14 cellular contexts compared by ENCODE assay signal in the genomic region with DNA sequence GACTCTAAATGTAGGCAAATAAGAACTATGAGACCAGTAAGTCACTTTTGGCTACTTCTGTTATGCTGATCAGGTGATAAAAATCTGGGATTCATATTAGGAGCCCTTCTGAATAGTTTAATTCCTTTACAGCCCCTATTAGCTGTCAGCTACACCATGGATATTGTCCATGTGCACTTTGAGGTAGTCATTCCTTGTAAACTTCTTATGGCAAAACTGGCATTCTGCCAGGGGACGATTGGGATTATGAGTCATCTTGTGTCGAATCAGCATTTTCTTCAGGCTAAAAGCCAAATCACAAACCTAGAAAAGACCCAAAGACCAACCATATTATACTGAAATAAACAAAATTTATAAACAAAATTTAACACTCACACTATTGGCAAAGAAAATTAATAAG.
DNase-seq lines count a peak whose midpoint lies in the region; ATAC-seq, FAIRE-seq and TF ChIP-seq lines count a peak whose summit lies in the region.
"Had no signal": no experiment of that assay in that cellular context is flagged by ENCODE, and none has a peak within 500 bp of the region (broad histone marks: within the 10 kb centered on the region; RNA-seq: fewer than 3 reads in every experiment).

No MANE protein-coding gene starts in this region.

- H3K27me3 ChIP-seq in IMR-90 (ENCODE audit: control insufficient read depth, insufficient read depth, low read length): no peaks in the 10 kb centered on the region
- no peaks in the 10 kb centered on the region for H3K27me3 ChIP-seq in K562 (ENCODE audit: control insufficient read depth in 2 of 2, insufficient read depth in 2 of 2, low read length in 2 of 2)
- H3K27me3 ChIP-seq in tibial artery: no peaks in the 10 kb centered on the region
- H3K27me3 ChIP-seq: upper lobe of right lung had no signal

- H4K20me1 ChIP-seq in IMR-90 (ENCODE audit: insufficient read depth, low read length): no peaks in the 10 kb centered on the region
- H4K20me1 ChIP-seq in K562 (replicated peaks; ENCODE audit: control insufficient read depth, insufficient read depth, low read length): no peaks in the 10 kb centered on the region

- no peaks in the 10 kb centered on the region for H3K79me1 ChIP-seq in IMR-90 (ENCODE audit: low read depth in 1 of 2, low read length in 2 of 2)

- CTCF ChIA-PET in IMR-90 (lab: Yijun Ruan, JAX): no interaction called here
- CTCF ChIA-PET in K562 (lab: Yijun Ruan, JAX; ENCODE audit: low intra/inter-chr PET ratio): no interaction called here

- TF ChIP-seq RAD21 in IMR-90 (IDR thresholded peaks at IDR 0.05; ENCODE audit: low read length): no peak
- no peak for TF ChIP-seq RAD21 in K562 (CRISPR knock-in tag; conservative IDR thresholded peaks at IDR 0.05 in 1 of 2, IDR thresholded peaks at IDR 0.05 in 1 of 2)

- no peak for TF ChIP-seq EP300 in K562 (IDR thresholded peaks at IDR 0.05; ENCODE audit: low read length)

- TF ChIP-seq POLR2A in IMR-90 (IDR thresholded peaks at IDR 0.05; ENCODE audit: low read depth, low read length): no peak
- TF ChIP-seq POLR2A in K562 (conservative IDR thresholded peaks at IDR 0.05): no peak

- no peak overlapping the region for H3K4me2 ChIP-seq in IMR-90 (ENCODE audit: low read depth, low read length)
- no peak overlapping the region for H3K4me2 ChIP-seq in K562 (ENCODE audit: insufficient read depth, low read length)
- H3K4me2 ChIP-seq: KMS-11 had no signal

- no peaks in the 10 kb centered on the region for H3K9me3 Mint-ChIP-seq in chondrocyte (ENCODE audit: low read depth)
- H3K9me3 Mint-ChIP-seq: activated CD4-positive, alpha-beta T cell treated with anti-CD3 and anti-CD28 coated beads, Interleukin-2, amount 10 ng/mL, durations not matched to agents 7 days and 5 days; activated naive CD4-positive, alpha-beta T cell treated with anti-CD3 and anti-CD28 coated beads, Interleukin-2, amount 50 U/mL, for 72 hours; CD14-positive monocyte had no signal

- H3K9me1 ChIP-seq in IMR-90 (ENCODE audit: insufficient read depth, low read length) (no peaks in the 10 kb centered on the region; the same call in 1 of the 2 replicates), K562 (ENCODE audit: control insufficient read depth, insufficient read depth, low read length) (no peaks in the 10 kb centered on the region)

- H2AK5ac ChIP-seq in IMR-90 (ENCODE audit: low read depth, low read length): no peak overlapping the region

- H3K18ac ChIP-seq in IMR-90 (ENCODE audit: low read depth, low read length): no peak overlapping the region

- no peak overlapping the region for H3K4me3 Mint-ChIP-seq in chondrocyte (ENCODE audit: unreplicated experiment)
- H3K4me3 Mint-ChIP-seq: activated CD4-positive, alpha-beta T cell treated with anti-CD3 and anti-CD28 coated beads, Interleukin-2, amount 10 ng/mL, durations not matched to agents 7 days and 5 days; CD14-positive monocyte had no signal

- H4K91ac ChIP-seq in IMR-90 (ENCODE audit: insufficient read depth, low read depth, low read length): no peak overlapping the region

- intact Hi-C loops in IMR-90 (cut with micrococcal nuclease) (no loop called here), K562 (cut with micrococcal nuclease) (no loop called here), left colon (cut with DNase I, micrococcal nuclease) (no loop called here), tibial artery (cut with DNase I; ENCODE audit: low total_unique reads) (no loop called here)

- H3K4me3 ChIP-seq in IMR-90 (ENCODE audit: insufficient read depth, low read depth, low read length) (no peak overlapping the region), K562 (no peak overlapping the region), tibial artery (no peak overlapping the region)
- H3K4me3 ChIP-seq: prostate gland, upper lobe of right lung had no signal

- H3K36me3 ChIP-seq in IMR-90 (ENCODE audit: control insufficient read depth, insufficient read depth, low read length) (no peaks in the 10 kb centered on the region), K562 (ENCODE audit: control insufficient read depth, insufficient read depth, low read length) (no peaks in the 10 kb centered on the region; the same call in 2 of the 3 replicates), tibial artery (no peaks in the 10 kb centered on the region)
- H3K36me3 ChIP-seq: prostate gland, upper lobe of right lung had no signal

- no peak overlapping the region for H2AFZ ChIP-seq in IMR-90 (replicated peaks; ENCODE audit: low read length, poor library complexity)
- H2AFZ ChIP-seq in K562 (ENCODE audit: low read depth, low read length): no peak overlapping the region

- no peak overlapping the region for H4K8ac ChIP-seq in IMR-90 (ENCODE audit: low read depth in 2 of 2, low read length in 2 of 2)

- no peak overlapping the region for H2BK5ac ChIP-seq in IMR-90 (ENCODE audit: low read depth, low read length, poor library complexity, severe bottlenecking)

- H3K23ac ChIP-seq in IMR-90 (ENCODE audit: low read depth, low read length): no peak overlapping the region

- H3K27ac Mint-ChIP-seq in chondrocyte (ENCODE audit: unreplicated experiment): no peak overlapping the region
- H3K27ac Mint-ChIP-seq: activated CD4-positive, alpha-beta T cell treated with anti-CD3 and anti-CD28 coated beads, Interleukin-2, amount 10 ng/mL, durations not matched to agents 7 days and 5 days; activated naive CD4-positive, alpha-beta T cell treated with anti-CD3 and anti-CD28 coated beads, Interleukin-2, amount 50 U/mL, for 72 hours; CD14-positive monocyte had no signal

- no peak overlapping the region for H3K4ac ChIP-seq in IMR-90 (ENCODE audit: low read depth, low read length)

- no peak overlapping the region for H2BK15ac ChIP-seq in IMR-90 (ENCODE audit: low read depth, low read length)

- H3K9ac ChIP-seq in IMR-90 (ENCODE audit: low read depth, low read length) (no peak overlapping the region), K562 (ENCODE audit: insufficient read depth in 1 of 2, low read depth in 2 of 2, low read length in 2 of 2) (no peak overlapping the region)
- H3K9ac ChIP-seq: KMS-11 had no signal

- H3K79me2 ChIP-seq in K562 (ENCODE audit: control insufficient read depth, insufficient read depth, low read length): no peaks in the 10 kb centered on the region

- FAIRE-seq in K562 (lab: Jason Lieb, UNC): no peak

- H3K4me1 ChIP-seq in IMR-90 (ENCODE audit: control insufficient read depth, insufficient read depth, low read length) (no peaks in the 10 kb centered on the region; the same call in 1 of the 2 replicates), K562 (replicated peaks in 1 of 2; ENCODE audit: control insufficient read depth in 2 of 2, insufficient read depth in 2 of 2, low read length in 2 of 2) (no peaks in the 10 kb centered on the region), tibial artery (no peaks in the 10 kb centered on the region)
- H3K4me1 ChIP-seq: prostate gland, upper lobe of right lung had no signal

- H3K4me1 Mint-ChIP-seq in chondrocyte (ENCODE audit: low read depth): peaks cover 40% of the 10 kb centered on the region
- H3K4me1 Mint-ChIP-seq: activated CD4-positive, alpha-beta T cell treated with anti-CD3 and anti-CD28 coated beads, Interleukin-2, amount 10 ng/mL, durations not matched to agents 7 days and 5 days; CD14-positive monocyte had no signal

- in situ Hi-C loops in IMR-90 (cut with MboI; ENCODE audit: low sequenced_read_pairs) (no loop called here), K562 (cut with MboI) (no loop called here)

- ATAC-seq in IMR-90 (ENCODE audit: low read depth) (no peak), K562 (no peak), left colon (peak; percentile 71)
- ATAC-seq: activated naive CD4-positive, alpha-beta T cell treated with anti-CD3 and anti-CD28 coated beads, Interleukin-2, amount 50 U/mL, for 72 hours; upper lobe of right lung had no signal

- no peak for TF ChIP-seq CTCF in IMR-90 (conservative IDR thresholded peaks at IDR 0.05; ENCODE audit: low read depth, low read length)
- no peak for TF ChIP-seq CTCF in K562 (IDR thresholded peaks at IDR 0.05 in 2 of 3, conservative IDR thresholded peaks at IDR 0.05 in 1 of 3; ENCODE audit: insufficient read depth in 2 of 3, low read depth in 1 of 3, low read length in 3 of 3)
- no peak for TF ChIP-seq CTCF in tibial artery (IDR thresholded peaks at IDR 0.05)
- TF ChIP-seq CTCF in chondrocyte (IDR thresholded peaks at IDR 0.05): no peak

- no peak overlapping the region for H2AK9ac ChIP-seq in IMR-90 (replicated peaks; ENCODE audit: low read depth, low read length, poor library complexity)

- no peaks in the 10 kb centered on the region for H3K27me3 Mint-ChIP-seq in chondrocyte (ENCODE audit: low read depth)

- no peak overlapping the region for H4K5ac ChIP-seq in IMR-90 (ENCODE audit: low read depth, low read length)

- no peak overlapping the region for H3K14ac ChIP-seq in IMR-90 (replicated peaks; ENCODE audit: low read depth, low read length)

- POLR2A ChIA-PET in IMR-90 (lab: Charles Lee; ENCODE audit: unreplicated experiment): no interaction called here
- POLR2A ChIA-PET in K562 (lab: Yijun Ruan, JAX): no interaction called here

- WGBS in IMR-90 (ENCODE audit: extremely low coverage in 2 of 2, insufficient read length in 1 of 2), 2 experiments: no CpG with 5 or more reads among the region's 2 CpGs
- 0% methylated on average over 2 of the region's 2 CpGs for WGBS in K562 (ENCODE audit: insufficient coverage, low coverage, missing lambda C conversion rate)

- BruUV-seq in IMR-90 (replicated peaks; lab: Mats Ljungman, UMichigan) (no TSS peak), K562 (replicated peaks; lab: Mats Ljungman, UMichigan) (no TSS peak)

- peak; percentile 8 for DNase-seq in AG08396 (ENCODE audit: low spot score)
- peak; percentile 82 for DNase-seq in IMR-90
- no peak for DNase-seq in K562 (ENCODE audit: extremely low read depth in 1 of 4, low spot score in 3 of 4)
- DNase-seq in left colon: peak; percentile 51 to 67
- no peak for DNase-seq in MV-4-11 (lab: John Stamatoyannopoulos, UW)
- no peak for DNase-seq in tibial artery
- DNase-seq in chondrocyte (ENCODE audit: low spot score): no peak
- DNase-seq in HUDEP-2 (lab: John Stamatoyannopoulos, UW; ENCODE audit: unreplicated experiment in 76 of 76): no peak
- DNase-seq: activated CD4-positive, alpha-beta T cell treated with anti-CD3 and anti-CD28 coated beads, Interleukin-2, amount 10 ng/mL, durations not matched to agents 7 days and 5 days; upper lobe of right lung had no signal

- dilution Hi-C loops in IMR-90 (cut with HindIII; ENCODE audit: low sequenced_read_pairs, unreplicated experiment): no loop called here

- H2BK20ac ChIP-seq in IMR-90 (ENCODE audit: low read depth, low read length): no peak overlapping the region

- H3K9me3 ChIP-seq in IMR-90 (ENCODE audit: control insufficient read depth, insufficient read depth, low read length) (no peaks in the 10 kb centered on the region), K562 (replicated peaks; ENCODE audit: control insufficient read depth, insufficient read depth, low read depth, low read length) (no peaks in the 10 kb centered on the region), tibial artery (no peaks in the 10 kb centered on the region)
- H3K9me3 ChIP-seq: prostate gland, upper lobe of right lung had no signal

- no peaks in the 10 kb centered on the region for H3K36me3 Mint-ChIP-seq in chondrocyte (ENCODE audit: low read depth)
- H3K36me3 Mint-ChIP-seq: activated naive CD4-positive, alpha-beta T cell treated with anti-CD3 and anti-CD28 coated beads, Interleukin-2, amount 50 U/mL, for 72 hours; CD14-positive monocyte had no signal

- H2BK120ac ChIP-seq in IMR-90 (ENCODE audit: low read depth, low read length): no peak overlapping the region

- no peak overlapping the region for H3K27ac ChIP-seq in IMR-90 (ENCODE audit: insufficient read depth, low read length)
- H3K27ac ChIP-seq in K562 (ENCODE audit: extremely low read depth, low read depth, low read length): no peak overlapping the region
- H3K27ac ChIP-seq in tibial artery: no peak overlapping the region
- H3K27ac ChIP-seq: KMS-11, prostate gland, upper lobe of right lung had no signal

- no peak overlapping the region for H3K56ac ChIP-seq in IMR-90 (ENCODE audit: extremely low read depth, insufficient read depth, low read length)

Comparison
In these comparisons a context has a peak if more than half of its experiments do, and no peak if none do; other contexts are left out.
1. DNase-seq: peak in AG08396 (single experiment), IMR-90 (single experiment) and left colon (2 of 2); none in K562 (0 of 4), MV-4-11 (single experiment), tibial artery (0 of 2), chondrocyte (single experiment) and HUDEP-2 (0 of 76).